In the genomic region with DNA sequence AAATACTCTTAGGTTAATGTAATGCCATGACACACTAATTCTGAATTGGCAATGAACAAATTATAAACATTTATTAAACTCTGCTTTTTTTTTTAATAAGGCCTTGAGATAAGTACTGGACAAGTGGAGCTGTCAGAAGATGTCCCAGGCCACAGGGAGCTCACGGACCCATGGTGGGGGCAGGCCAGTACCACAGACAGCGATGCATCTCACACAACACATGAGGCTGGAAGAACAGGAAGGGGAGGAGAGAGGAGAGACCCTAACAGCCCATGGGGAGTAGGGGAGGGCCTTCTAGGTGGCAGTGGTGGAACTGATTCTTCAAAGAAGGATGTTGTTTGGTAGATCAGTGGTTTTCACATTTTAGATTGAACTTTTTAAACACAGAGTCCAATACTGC, we compare ENCODE assay signal across 2 cellular contexts.
TF ChIP-seq lines count a peak whose summit lies in the region.

No MANE protein-coding gene starts in this region.

TF ChIP-seq in IMR-90, 13 proteins besides CTCF, POLR2A, EP300 and RAD21:
- no peak for TF ChIP-seq RFX5 (IDR thresholded peaks at IDR 0.05; ENCODE audit: low read depth, low read length)
- TF ChIP-seq BHLHE40 (IDR thresholded peaks at IDR 0.05; ENCODE audit: low read depth, low read length) = no peak
- no peak for TF ChIP-seq CEBPB (IDR thresholded peaks at IDR 0.05; ENCODE audit: low read depth, low read length)
- no peak for TF ChIP-seq CHD1 (IDR thresholded peaks at IDR 0.05; ENCODE audit: low read depth, low read length)
- TF ChIP-seq MAFK (IDR thresholded peaks at IDR 0.05; ENCODE audit: low read depth, low read length) = no peak
- TF ChIP-seq, protein P1, sequence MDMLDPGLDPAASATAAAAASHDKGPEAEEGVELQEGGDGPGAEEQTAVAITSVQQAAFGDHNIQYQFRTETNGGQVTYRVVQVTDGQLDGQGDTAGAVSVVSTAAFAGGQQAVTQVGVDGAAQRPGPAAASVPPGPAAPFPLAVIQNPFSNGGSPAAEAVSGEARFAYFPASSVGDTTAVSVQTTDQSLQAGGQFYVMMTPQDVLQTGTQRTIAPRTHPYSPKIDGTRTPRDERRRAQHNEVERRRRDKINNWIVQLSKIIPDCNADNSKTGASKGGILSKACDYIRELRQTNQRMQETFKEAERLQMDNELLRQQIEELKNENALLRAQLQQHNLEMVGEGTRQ (IDR thresholded peaks at IDR 0.05; ENCODE audit: low read depth, low read length) = no peak
- TF ChIP-seq, protein P2, sequence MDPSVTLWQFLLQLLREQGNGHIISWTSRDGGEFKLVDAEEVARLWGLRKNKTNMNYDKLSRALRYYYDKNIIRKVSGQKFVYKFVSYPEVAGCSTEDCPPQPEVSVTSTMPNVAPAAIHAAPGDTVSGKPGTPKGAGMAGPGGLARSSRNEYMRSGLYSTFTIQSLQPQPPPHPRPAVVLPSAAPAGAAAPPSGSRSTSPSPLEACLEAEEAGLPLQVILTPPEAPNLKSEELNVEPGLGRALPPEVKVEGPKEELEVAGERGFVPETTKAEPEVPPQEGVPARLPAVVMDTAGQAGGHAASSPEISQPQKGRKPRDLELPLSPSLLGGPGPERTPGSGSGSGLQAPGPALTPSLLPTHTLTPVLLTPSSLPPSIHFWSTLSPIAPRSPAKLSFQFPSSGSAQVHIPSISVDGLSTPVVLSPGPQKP (IDR thresholded peaks at IDR 0.05; ENCODE audit: borderline replicate concordance, low read depth, low read length) = no peak
- no peak for TF ChIP-seq MAZ (IDR thresholded peaks at IDR 0.05; ENCODE audit: borderline replicate concordance, low read depth, low read length)
- no peak for TF ChIP-seq MXI1 (IDR thresholded peaks at IDR 0.05; ENCODE audit: borderline replicate concordance, low read depth, low read length)
- TF ChIP-seq SMC3 (IDR thresholded peaks at IDR 0.05; ENCODE audit: low read depth, low read length) = no peak
- TF ChIP-seq NFE2L2 (IDR thresholded peaks at IDR 0.05; ENCODE audit: low read depth, low read length) = no peak
- no peak for TF ChIP-seq RCOR1 (IDR thresholded peaks at IDR 0.05; ENCODE audit: insufficient replicate concordance, low read length)
- no peak for TF ChIP-seq FOS (IDR thresholded peaks at IDR 0.05; ENCODE audit: low read depth, low read length)

TF ChIP-seq in H1, 55 proteins besides CTCF, POLR2A, EP300 and RAD21:
- TF ChIP-seq CBX8 (IDR thresholded peaks at IDR 0.05; ENCODE audit: borderline replicate concordance, low read depth, low read length) = no peak
TF ChIP-seq in H1: peak in this region for 0.
